Comparison of ENCODE assay signal across 21 cellular contexts in the genomic region with DNA sequence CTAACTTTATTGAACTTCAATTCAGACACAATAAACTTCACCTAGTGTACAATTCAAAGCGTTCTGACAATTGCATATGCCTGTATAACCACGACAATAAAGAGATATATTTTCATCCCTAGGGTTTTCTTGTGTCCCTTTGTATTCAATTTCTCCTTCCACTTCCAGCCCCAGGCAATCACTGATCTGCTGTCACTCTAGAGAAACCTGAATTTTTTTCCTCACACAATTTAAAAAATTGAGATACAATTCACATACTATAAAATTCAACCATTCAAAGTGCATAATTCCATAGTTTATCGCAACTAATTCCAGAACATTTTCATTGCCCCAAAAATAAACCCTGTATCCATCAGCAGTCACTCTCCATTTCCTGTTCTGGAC.
DNase-seq lines count a peak whose midpoint lies in the region; ATAC-seq and TF ChIP-seq lines count a peak whose summit lies in the region.
"Had no signal": no experiment of that assay in that cellular context is flagged by ENCODE, and none has a peak within 500 bp of the region (broad histone marks: within the 10 kb centered on the region; RNA-seq: fewer than 3 reads in every experiment).

No MANE protein-coding gene starts in this region.

- H3K27ac Mint-ChIP-seq in activated naive CD4-positive, alpha-beta T cell treated with anti-CD3 and anti-CD28 coated beads, Interleukin-2, amount 50 U/mL, for 24 hours, result peak overlapping the region; percentile 41
- peak overlapping the region; percentile 57 for H3K27ac Mint-ChIP-seq in T-helper 17 cell
- H3K27ac Mint-ChIP-seq in stimulated activated naive CD8-positive, alpha-beta T cell treated with anti-CD3 and anti-CD28 coated beads, Interleukin-15, amount 100 ng/mL, for 72 hours, result peak overlapping the region; percentile 34 to 69

- no peaks in the 10 kb centered on the region for H3K9me3 Mint-ChIP-seq in activated naive CD4-positive, alpha-beta T cell treated with anti-CD3 and anti-CD28 coated beads, Interleukin-2, amount 50 U/mL, for 24 hours
- H3K9me3 Mint-ChIP-seq in stimulated activated naive CD8-positive, alpha-beta T cell treated with anti-CD3 and anti-CD28 coated beads, Interleukin-15, amount 100 ng/mL, for 72 hours, result no peaks in the 10 kb centered on the region
- H3K9me3 Mint-ChIP-seq: activated T-cell treated with anti-CD3 and anti-CD28 coated beads, Interleukin-2, amount 50 U/mL, for 4 hours had no signal

- peak; percentile 43 for ATAC-seq in T-helper 17 cell
- ATAC-seq in left lobe of liver, result peak; percentile 12
- ATAC-seq in stimulated activated naive CD8-positive, alpha-beta T cell treated with anti-CD3 and anti-CD28 coated beads, Interleukin-15, amount 100 ng/mL, for 72 hours, result no peak

- H3K4me3 Mint-ChIP-seq in activated naive CD4-positive, alpha-beta T cell treated with anti-CD3 and anti-CD28 coated beads, Interleukin-2, amount 50 U/mL, for 24 hours, result peak overlapping the region; percentile 16
- no peak overlapping the region for H3K4me3 Mint-ChIP-seq in T-helper 17 cell
- H3K4me3 Mint-ChIP-seq in stimulated activated naive CD8-positive, alpha-beta T cell treated with anti-CD3 and anti-CD28 coated beads, Interleukin-15, amount 100 ng/mL, for 72 hours, result peak overlapping the region; percentile 44 to 54

- H3K36me3 ChIP-seq in testis (ENCODE audit: low read depth, missing control alignments), result no peaks in the 10 kb centered on the region
- H3K36me3 ChIP-seq: thyroid gland had no signal

- no peak for DNase-seq in activated naive CD4-positive, alpha-beta T cell treated with Interleukin-2 at 50 U/mL for 16 hours
- DNase-seq in T-helper 17 cell, result no peak
- no peak for DNase-seq in left lobe of liver (ENCODE audit: low spot score)
- no peak for DNase-seq in stimulated activated naive CD8-positive, alpha-beta T cell treated with anti-CD3 and anti-CD28 coated beads, Interleukin-15, amount 100 ng/mL, for 72 hours
- no peak for DNase-seq in testis
- DNase-seq in NK-92 (lab: John Stamatoyannopoulos, UW; ENCODE audit: unreplicated experiment), result no peak
- DNase-seq in NCI-H1092 treated with DMSO at 0.1 percent for 48 hours (lab: John Stamatoyannopoulos, UW), result no peak
- DNase-seq: activated CD4-positive, alpha-beta T cell treated with anti-CD3 and anti-CD28 coated beads for 4 hours; activated T-cell treated with anti-CD3 and anti-CD28 coated beads, Interleukin-2, amount 50 U/mL, for 4 hours; amygdala; caudate nucleus; COR-L47; EL; NCI-H2029 treated with DMSO at 0.1 percent for 48 hours; NCI-H446; nucleus accumbens; retina; thyroid gland had no signal

- H3K27ac ChIP-seq in testis, result no peak overlapping the region
- H3K27ac ChIP-seq: GM23248, KMS-11 had no signal

- no peaks in the 10 kb centered on the region for H3K27me3 Mint-ChIP-seq in activated naive CD4-positive, alpha-beta T cell treated with anti-CD3 and anti-CD28 coated beads, Interleukin-2, amount 50 U/mL, for 24 hours
- no peaks in the 10 kb centered on the region for H3K27me3 Mint-ChIP-seq in T-helper 17 cell
- H3K27me3 Mint-ChIP-seq in stimulated activated naive CD8-positive, alpha-beta T cell treated with anti-CD3 and anti-CD28 coated beads, Interleukin-15, amount 100 ng/mL, for 72 hours, result no peaks in the 10 kb centered on the region

- intact Hi-C loops in testis (cut with DNase I; ENCODE audit: low total_unique reads), result loop anchor here (10.0 kb wide), 1 partner anchor 125 kb away; no protein-coding TSS in a partner anchor

- no peak for TF ChIP-seq CTCF in testis (IDR thresholded peaks at IDR 0.05)

- no peaks in the 10 kb centered on the region for H3K4me1 ChIP-seq in testis

- no peak for TF ChIP-seq POLR2A in testis (IDR thresholded peaks at IDR 0.05)

- H3K9me3 ChIP-seq in T-helper 17 cell (ENCODE audit: control insufficient read depth, low read length, poor library complexity, severe bottlenecking), result no peaks in the 10 kb centered on the region
- no peaks in the 10 kb centered on the region for H3K9me3 ChIP-seq in testis
- H3K9me3 ChIP-seq: thyroid gland had no signal

- H3K36me3 Mint-ChIP-seq in activated naive CD4-positive, alpha-beta T cell treated with anti-CD3 and anti-CD28 coated beads, Interleukin-2, amount 50 U/mL, for 24 hours, result peaks cover 6% of the 10 kb centered on the region
- no peaks in the 10 kb centered on the region for H3K36me3 Mint-ChIP-seq in T-helper 17 cell (ENCODE audit: low read depth)

- WGBS in testis, 2 donors, result 94 to 97% methylated on average over 3 of the region's 3 CpGs

- no peak overlapping the region for H3K4me3 ChIP-seq in testis
- H3K4me3 ChIP-seq: GM23248, thyroid gland had no signal

- H3K27me3 ChIP-seq in testis, result no peaks in the 10 kb centered on the region
- H3K27me3 ChIP-seq: thyroid gland had no signal

- H3K4me1 Mint-ChIP-seq in activated naive CD4-positive, alpha-beta T cell treated with anti-CD3 and anti-CD28 coated beads, Interleukin-2, amount 50 U/mL, for 24 hours, result peaks cover 50% of the 10 kb centered on the region
- H3K4me1 Mint-ChIP-seq in T-helper 17 cell, result peaks cover 21% of the 10 kb centered on the region
- H3K4me1 Mint-ChIP-seq in stimulated activated naive CD8-positive, alpha-beta T cell treated with anti-CD3 and anti-CD28 coated beads, Interleukin-15, amount 100 ng/mL, for 72 hours, result peaks cover 55% of the 10 kb centered on the region
